Comparison of ENCODE assay signal across 9 cellular contexts in genomic region chr7:139602143-139602722, GRCh38.
DNase-seq lines count a peak whose midpoint lies in the region; ATAC-seq and TF ChIP-seq lines count a peak whose summit lies in the region.
"Had no signal": no experiment of that assay in that cellular context is flagged by ENCODE, and none has a peak within 500 bp of the region (broad histone marks: within the 10 kb centered on the region; RNA-seq: fewer than 3 reads in every experiment).

No MANE protein-coding gene starts in this region.

- CTCF ChIA-PET in CD8-positive, alpha-beta T cell (lab: Charles Lee) = interaction anchor here (0.6 to 3.4 kb wide), 26 partner anchors 8 to 729 kb away, joined by 3 to 28 read pairs (median 4); no protein-coding TSS in a partner anchor
- CTCF ChIA-PET in HEK293T (lab: Yijun Ruan, JAX) = interaction anchor here (0.6 to 2.3 kb wide), 21 partner anchors 10 to 469 kb away, joined by 3 to 28 read pairs (median 4); a partner anchor contains a TSS

- no peak overlapping the region for H3K4me3 ChIP-seq in CD8-positive, alpha-beta T cell (ENCODE audit: low read depth, low read length)
- no peak overlapping the region for H3K4me3 ChIP-seq in OCI-LY3 (ENCODE audit: low read length)

- POLR2A ChIA-PET in CD8-positive, alpha-beta T cell (lab: Charles Lee) = interaction anchor here (0.6 kb wide), 3 partner anchors 144 to 1018 kb away, joined by 4 read pairs; no protein-coding TSS in a partner anchor
- POLR2A ChIA-PET in HEK293T (lab: Yijun Ruan, JAX) = interaction anchor here (1.5 kb wide), 1 partner anchor 119 kb away, joined by 5 read pairs; the partner anchor contains the start of gene KLRG2

- H3K9ac ChIP-seq in OCI-LY3 (ENCODE audit: low read length) = no peak overlapping the region

- no peaks in the 10 kb centered on the region for H4K20me1 ChIP-seq in OCI-LY3 (ENCODE audit: insufficient read depth, low read length)

- H3K4me1 ChIP-seq in CD8-positive, alpha-beta T cell (ENCODE audit: insufficient read depth, low read length) = no peaks in the 10 kb centered on the region
- no peaks in the 10 kb centered on the region for H3K4me1 ChIP-seq in OCI-LY3 (ENCODE audit: low read length)

- no peak overlapping the region for H3K4me2 ChIP-seq in OCI-LY3 (ENCODE audit: low read length)

- H3K9me3 ChIP-seq in CD8-positive, alpha-beta T cell (ENCODE audit: low read length) = no peaks in the 10 kb centered on the region
- H3K9me3 ChIP-seq in OCI-LY3 (ENCODE audit: insufficient read depth, low read length) = no peaks in the 10 kb centered on the region

- no peaks in the 10 kb centered on the region for H3K79me2 ChIP-seq in OCI-LY3 (ENCODE audit: low read length)

- no peaks in the 10 kb centered on the region for H3K27me3 ChIP-seq in CD8-positive, alpha-beta T cell (ENCODE audit: insufficient read depth, low read length)
- H3K27me3 ChIP-seq in OCI-LY3 (ENCODE audit: low read depth, low read length) = peaks cover 9% of the 10 kb centered on the region; the same call in 1 of the 2 replicates

- H2AFZ ChIP-seq in OCI-LY3 (ENCODE audit: low read depth, low read length) = no peak overlapping the region

- no peak overlapping the region for H3K27ac ChIP-seq in CD8-positive, alpha-beta T cell (ENCODE audit: low read depth, low read length)
- no peak overlapping the region for H3K27ac ChIP-seq in OCI-LY3 (ENCODE audit: low read length)

- H3K9me3 Mint-ChIP-seq in CD8-positive, alpha-beta T cell = no peaks in the 10 kb centered on the region
- peaks cover 4% of the 10 kb centered on the region for H3K9me3 Mint-ChIP-seq in mesothelial cell of epicardium
- H3K9me3 Mint-ChIP-seq: IgD-negative memory B cell had no signal

- intact Hi-C loops in CD8-positive, alpha-beta T cell (cut with DNase I, micrococcal nuclease) = loop anchor here in 1 of 2 experiments (1.0 to 5.0 kb wide), 2 partner anchors 400 to 725 kb away; no protein-coding TSS in a partner anchor

- H3K36me3 ChIP-seq in CD8-positive, alpha-beta T cell (ENCODE audit: insufficient read depth, low read length) = peaks cover 24% of the 10 kb centered on the region
- H3K36me3 ChIP-seq in OCI-LY3 (replicated peaks; ENCODE audit: low read depth, low read length) = no peaks in the 10 kb centered on the region

- no peak overlapping the region for H3K27ac Mint-ChIP-seq in CD8-positive, alpha-beta T cell
- no peak overlapping the region for H3K27ac Mint-ChIP-seq in mesothelial cell of epicardium
- H3K27ac Mint-ChIP-seq: IgD-negative memory B cell had no signal

- ATAC-seq in CD8-positive, alpha-beta T cell = peak; percentile 61
- ATAC-seq in GM19023 (IDR thresholded peaks at IDR 0.05; ENCODE audit: unreplicated experiment) (no peak), GM18858 (IDR thresholded peaks at IDR 0.05; ENCODE audit: unreplicated experiment) (no peak)

- peaks cover 51% of the 10 kb centered on the region for H3K36me3 Mint-ChIP-seq in CD8-positive, alpha-beta T cell
- peaks cover 25% of the 10 kb centered on the region for H3K36me3 Mint-ChIP-seq in mesothelial cell of epicardium

- peak; percentile 57 for TF ChIP-seq CTCF in CD8-positive, alpha-beta T cell (IDR thresholded peaks at IDR 0.05)
- TF ChIP-seq CTCF in OCI-LY3 (IDR thresholded peaks at IDR 0.05; ENCODE audit: low read depth, low read length) (peak; percentile 59), mesothelial cell of epicardium (IDR thresholded peaks at IDR 0.05; ENCODE audit: unreplicated experiment) (peak; percentile 40)

- no peaks in the 10 kb centered on the region for H3K27me3 Mint-ChIP-seq in CD8-positive, alpha-beta T cell (ENCODE audit: low read depth)
- H3K27me3 Mint-ChIP-seq in mesothelial cell of epicardium (ENCODE audit: low read depth) = no peaks in the 10 kb centered on the region
- H3K27me3 Mint-ChIP-seq: IgD-negative memory B cell had no signal

- H3K4me1 Mint-ChIP-seq in CD8-positive, alpha-beta T cell (ENCODE audit: low read depth) = no peaks in the 10 kb centered on the region
- peaks cover 4% of the 10 kb centered on the region for H3K4me1 Mint-ChIP-seq in mesothelial cell of epicardium

- no peak overlapping the region for H3K4me3 Mint-ChIP-seq in CD8-positive, alpha-beta T cell
- H3K4me3 Mint-ChIP-seq in mesothelial cell of epicardium = no peak overlapping the region
- H3K4me3 Mint-ChIP-seq: IgD-negative memory B cell had no signal

- DNase-seq in CD8-positive, alpha-beta T cell = no peak
- peak; percentile 58 for DNase-seq in HEK293T (ENCODE audit: extremely low spot score)
- DNase-seq in dermis microvascular lymphatic vessel endothelial cell (ENCODE audit: low read depth in 2 of 2) = peak; percentile 35 to 51
- DNase-seq in mesothelial cell of epicardium (ENCODE audit: low spot score in 2 of 2, unreplicated experiment in 2 of 2) = no peak
- DNase-seq in UCSD-AML1 (lab: John Stamatoyannopoulos, UW; ENCODE audit: unreplicated experiment) = no peak

TF ChIP-seq in HEK293T, 16 proteins besides CTCF, POLR2A, EP300 and RAD21:
- TF ChIP-seq FOXK2 (IDR thresholded peaks at IDR 0.05) (no peak), ARNT (IDR thresholded peaks at IDR 0.05) (no peak), NFRKB (IDR thresholded peaks at IDR 0.05) (no peak), SUZ12 (IDR thresholded peaks at IDR 0.05) (no peak), FOXA1 (IDR thresholded peaks at IDR 0.05) (no peak), CTBP1 (IDR thresholded peaks at IDR 0.05; ENCODE audit: borderline replicate concordance) (no peak), ZNF384 (IDR thresholded peaks at IDR 0.05) (no peak), SP1 (IDR thresholded peaks at IDR 0.05) (no peak), L3MBTL2 (conservative IDR thresholded peaks at IDR 0.05) (no peak), ELF4 (IDR thresholded peaks at IDR 0.05) (no peak), PKNOX1 (IDR thresholded peaks at IDR 0.05) (no peak), BHLHE40 (IDR thresholded peaks at IDR 0.05; ENCODE audit: borderline replicate concordance) (no peak), TARDBP (IDR thresholded peaks at IDR 0.05) (no peak), LEF1 (IDR thresholded peaks at IDR 0.05; ENCODE audit: borderline replicate concordance) (no peak), FOXM1 (IDR thresholded peaks at IDR 0.05; ENCODE audit: borderline replicate concordance) (no peak), HDGF (IDR thresholded peaks at IDR 0.05; ENCODE audit: borderline replicate concordance) (no peak)

Comparison
In these comparisons a context has a peak if more than half of its experiments do, and no peak if none do; other contexts are left out.
1. DNase-seq: peak in HEK293T (single experiment) and dermis microvascular lymphatic vessel endothelial cell (2 of 2); none in CD8-positive, alpha-beta T cell (0 of 7), mesothelial cell of epicardium (0 of 2) and UCSD-AML1 (single experiment).
2. Peak in every context shown above with its lines, with median percentiles within 50 percentile points of each other: CTCF ChIP-seq.